ENCODE assay signal across 8 cellular contexts in genomic region chr16:14071576-14072271, GRCh38. TPM values are rescaled to one million over a fixed set of nuclear protein-coding genes. Genes with fewer than 3 reads are reported as not detected.
DNase-seq lines count a peak whose midpoint lies in the region; ATAC-seq and TF ChIP-seq lines count a peak whose summit lies in the region.

No MANE protein-coding gene starts in this region.

- H3K27ac ChIP-seq in OCI-LY3 (ENCODE audit: low read length) = peak overlapping the region; percentile 18
- H3K27ac ChIP-seq in ectodermal cell (ENCODE audit: insufficient read depth, low read depth, low read length, poor library complexity, severe bottlenecking) = peak overlapping the region; percentile 61

- H3K4me1 ChIP-seq in ES-I3 (ENCODE audit: insufficient read depth, low read length) = no peaks in the 10 kb centered on the region
- peaks cover 10% of the 10 kb centered on the region for H3K4me1 ChIP-seq in OCI-LY3 (ENCODE audit: low read length)
- no peaks in the 10 kb centered on the region for H3K4me1 ChIP-seq in ectodermal cell (ENCODE audit: control insufficient read depth, insufficient read depth, low read length)

- no peaks in the 10 kb centered on the region for H3K27me3 ChIP-seq in OCI-LY3 (ENCODE audit: low read depth, low read length)
- H3K27me3 ChIP-seq in ectodermal cell (ENCODE audit: control insufficient read depth, insufficient read depth, low read length, poor library complexity, severe bottlenecking) = no peaks in the 10 kb centered on the region

- H3K9ac ChIP-seq in ES-I3 (ENCODE audit: low read depth, low read length) = peak overlapping the region; percentile 76
- H3K9ac ChIP-seq in OCI-LY3 (ENCODE audit: low read length) = peak overlapping the region; percentile 83

- H3K36me3 ChIP-seq in ES-I3 (ENCODE audit: insufficient read depth, low read length) = 0 out of 2 replicates have a peak, but pooled peaks cover 3% of the 10 kb centered on the region
- H3K36me3 ChIP-seq in OCI-LY3 (replicated peaks; ENCODE audit: low read depth, low read length) = no peaks in the 10 kb centered on the region
- H3K36me3 ChIP-seq in ectodermal cell (ENCODE audit: control insufficient read depth, insufficient read depth, low read length) = peaks cover 4% of the 10 kb centered on the region

- no peaks in the 10 kb centered on the region for H3K9me3 ChIP-seq in ES-I3 (ENCODE audit: control insufficient read depth, insufficient read depth, low read length)
- H3K9me3 ChIP-seq in OCI-LY3 (ENCODE audit: insufficient read depth, low read length) = no peaks in the 10 kb centered on the region
- H3K9me3 ChIP-seq in ectodermal cell (ENCODE audit: control insufficient read depth, low read length) = no peaks in the 10 kb centered on the region

- no peak for TF ChIP-seq CTCF in OCI-LY3 (IDR thresholded peaks at IDR 0.05; ENCODE audit: low read depth, low read length)

- peak overlapping the region; percentile 82 for H3K4me3 ChIP-seq in OCI-LY3 (ENCODE audit: low read length)
- H3K4me3 ChIP-seq in ectodermal cell (ENCODE audit: insufficient read depth, low read depth, low read length) = peak overlapping the region; percentile 96

- 7% methylated on average over 31 to 32 of the region's 32 CpGs for WGBS in ectodermal cell, 2 experiments

- ATAC-seq in GM21723 (IDR thresholded peaks at IDR 0.05; ENCODE audit: unreplicated experiment) = peak; percentile 42
- no peak for ATAC-seq in HG02938 (IDR thresholded peaks at IDR 0.05; ENCODE audit: unreplicated experiment)

- DNase-seq in myocyte (ENCODE audit: low read depth) (peak; percentile 12), SHP77 treated with DMSO at 0.1 percent for 48 hours (lab: John Stamatoyannopoulos, UW) (no peak), GDM1 (lab: John Stamatoyannopoulos, UW) (no peak)

- H2AFZ ChIP-seq in OCI-LY3 (ENCODE audit: low read depth, low read length) = peak overlapping the region; percentile 90

- peaks cover 13% of the 10 kb centered on the region for H3K79me2 ChIP-seq in OCI-LY3 (ENCODE audit: low read length)

- H4K20me1 ChIP-seq in OCI-LY3 (ENCODE audit: insufficient read depth, low read length) = no peaks in the 10 kb centered on the region

- H3K4me2 ChIP-seq in OCI-LY3 (ENCODE audit: low read length) = peak overlapping the region; percentile 97

RNA-seq across cellular contexts. Expression of gene MRTFB, which starts 0.6 kb away (rescaled TPM):
- 28.6 TPM for polyA plus RNA-seq in ectodermal cell (2013, experiment 1 of 4)
- polyA plus RNA-seq in ectodermal cell (2013, experiment 2 of 4) = 30.9 TPM
- polyA plus RNA-seq in ectodermal cell (2013, experiment 3 of 4) = 23.5 TPM
- 27.4 TPM for polyA plus RNA-seq in ectodermal cell (2013, experiment 4 of 4)
- 12.3 and 13.7 TPM in 2 replicates for total RNA-seq in myocyte
- polyA plus RNA-seq in myocyte (2012) = 6.4 TPM
